19 cellular contexts compared by ENCODE assay signal in the genomic region with DNA sequence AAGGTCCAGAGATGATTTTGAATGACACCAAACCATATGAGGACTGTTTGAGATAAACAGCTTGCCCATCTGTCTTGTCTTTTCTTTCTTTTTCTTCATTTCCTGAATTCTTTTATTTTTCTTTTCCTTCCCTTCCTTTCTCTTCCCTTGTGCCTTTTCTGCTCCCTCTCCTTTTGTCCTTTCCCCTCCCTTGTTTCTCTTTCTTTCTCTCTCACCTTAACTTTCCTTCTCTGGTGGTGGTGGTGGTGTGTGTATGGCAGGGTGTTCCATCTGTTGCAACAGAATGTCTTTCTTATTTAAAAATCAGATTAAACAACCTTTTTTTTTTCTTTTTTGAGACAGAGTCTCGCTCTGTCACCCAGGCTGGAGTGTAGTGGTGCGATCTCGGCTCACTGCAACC. TPM values are rescaled to one million over a fixed set of nuclear protein-coding genes. Genes with fewer than 3 reads are reported as not detected.
DNase-seq lines count a peak whose midpoint lies in the region; ATAC-seq, FAIRE-seq and TF ChIP-seq lines count a peak whose summit lies in the region.
"Had no signal": no experiment of that assay in that cellular context is flagged by ENCODE, and none has a peak within 500 bp of the region (broad histone marks: within the 10 kb centered on the region; RNA-seq: fewer than 3 reads in every experiment).

No MANE protein-coding gene starts in this region.

- H3K36me3 ChIP-seq in HepG2 (replicated peaks in 1 of 2; ENCODE audit: control insufficient read depth in 1 of 2, insufficient read depth in 2 of 2, low read length in 2 of 2): no peaks in the 10 kb centered on the region
- H3K36me3 ChIP-seq in right lobe of liver: no peaks in the 10 kb centered on the region
- no peaks in the 10 kb centered on the region for H3K36me3 ChIP-seq in OCI-LY1 (ENCODE audit: insufficient read depth, low read length)
- no peaks in the 10 kb centered on the region for H3K36me3 ChIP-seq in ascending aorta
- H3K36me3 ChIP-seq: SJCRH30 had no signal

- H3K9me3 ChIP-seq in HepG2 (ENCODE audit: low read length): no peaks in the 10 kb centered on the region
- no peaks in the 10 kb centered on the region for H3K9me3 ChIP-seq in right lobe of liver
- no peaks in the 10 kb centered on the region for H3K9me3 ChIP-seq in OCI-LY1 (ENCODE audit: low read length)
- no peaks in the 10 kb centered on the region for H3K9me3 ChIP-seq in ascending aorta
- H3K9me3 ChIP-seq: SJCRH30 had no signal

- FAIRE-seq in HepG2 (lab: Jason Lieb, UNC) (no peak), RCC 7860 (lab: Jason Lieb, UNC) (no peak)
- FAIRE-seq: H54 had no signal

- CTCF ChIA-PET in HepG2 (lab: Yijun Ruan, JAX; ENCODE audit: low intra/inter-chr PET ratio, low total read pairs): no interaction called here

- TF ChIP-seq POLR2A in HepG2 (IDR thresholded peaks at IDR 0.05; ENCODE audit: insufficient read depth in 1 of 2, low read depth in 2 of 2, low read length in 2 of 2): no peak
- TF ChIP-seq POLR2A in right lobe of liver (IDR thresholded peaks at IDR 0.05): no peak

- peak overlapping the region in 4 of 5 donors; percentile 5 to 63 (median 27) for H3K4me3 Mint-ChIP-seq in immature natural killer cell

- H3K4me1 Mint-ChIP-seq in immature natural killer cell: peaks cover 29 to 41% of the 10 kb centered on the region in 2 donors

- H3K27me3 ChIP-seq in HepG2 (ENCODE audit: control insufficient read depth in 1 of 2, insufficient read depth in 2 of 2, low read length in 2 of 2) (no peaks in the 10 kb centered on the region; a peak in 1 of 5 replicates), right lobe of liver (no peaks in the 10 kb centered on the region), OCI-LY1 (ENCODE audit: insufficient read depth, low read length) (no peaks in the 10 kb centered on the region), ascending aorta (no peaks in the 10 kb centered on the region)
- H3K27me3 ChIP-seq: SJCRH30 had no signal

- POLR2A ChIA-PET in HepG2 (lab: Yijun Ruan, JAX): no interaction called here

- H3K27ac ChIP-seq in HepG2 (ENCODE audit: extremely low read length, insufficient read depth, low read length): no peak overlapping the region
- no peak overlapping the region for H3K27ac ChIP-seq in right lobe of liver
- H3K27ac ChIP-seq in OCI-LY1 (ENCODE audit: low read depth, low read length, poor library complexity, severe bottlenecking): no peak overlapping the region
- no peak overlapping the region for H3K27ac ChIP-seq in ascending aorta
- H3K27ac ChIP-seq: SJCRH30 had no signal

- intact Hi-C loops in HepG2 (cut with micrococcal nuclease; ENCODE audit: unreplicated experiment): no loop called here
- intact Hi-C loops in right lobe of liver (cut with DNase I): no loop called here
- intact Hi-C loops in ascending aorta (cut with DNase I): no loop called here

- H4K20me1 ChIP-seq in HepG2 (ENCODE audit: insufficient read depth, low read length) (no peaks in the 10 kb centered on the region; the same call in 1 of the 2 replicates), OCI-LY1 (ENCODE audit: insufficient read depth, low read length) (no peaks in the 10 kb centered on the region)

- H3K36me3 Mint-ChIP-seq in immature natural killer cell: no peaks in the 10 kb centered on the region

- no peak for TF ChIP-seq RAD21 in HepG2 (CRISPR knock-in tag; IDR thresholded peaks at IDR 0.05)

- TF ChIP-seq CTCF in HepG2 (CRISPR knock-in tag; IDR thresholded peaks at IDR 0.05): no peak
- no peak for TF ChIP-seq CTCF in right lobe of liver (IDR thresholded peaks at IDR 0.05)
- TF ChIP-seq CTCF in OCI-LY1 (IDR thresholded peaks at IDR 0.05; ENCODE audit: low read length): no peak
- TF ChIP-seq CTCF in ascending aorta (IDR thresholded peaks at IDR 0.05): no peak

- H3K4me1 ChIP-seq in HepG2 (ENCODE audit: insufficient read depth, low read length): peaks cover 35% of the 10 kb centered on the region
- H3K4me1 ChIP-seq in right lobe of liver: peaks cover 0 to 4% (median 1%) of the 10 kb centered on the region in 4 donors
- H3K4me1 ChIP-seq in OCI-LY1 (ENCODE audit: insufficient read depth, low read length, severe bottlenecking): peaks cover 28% of the 10 kb centered on the region
- peaks cover 2 to 3% of the 10 kb centered on the region in 2 donors for H3K4me1 ChIP-seq in ascending aorta

- in situ Hi-C loops in HepG2 (cut with HindIII; ENCODE audit: extremely low pct_ligation_motif_present, low pct_unique_long_range_greater_than_20kb): no loop called here

- H3K4me3 ChIP-seq in HepG2 (replicated peaks in 1 of 3; ENCODE audit: insufficient read depth in 1 of 3, low read depth in 2 of 3, low read length in 3 of 3) (no peak overlapping the region), right lobe of liver (no peak overlapping the region), OCI-LY1 (ENCODE audit: low read depth, low read length, poor library complexity, severe bottlenecking) (no peak overlapping the region), ascending aorta (no peak overlapping the region)
- H3K4me3 ChIP-seq: SJCRH30 had no signal

- DNase-seq in HepG2 (ENCODE audit: low spot score): no peak
- no peak for DNase-seq in right lobe of liver
- DNase-seq in immature natural killer cell: no peak
- DNase-seq in hepatic stellate cell (ENCODE audit: low spot score): no peak
- no peak for DNase-seq in ascending aorta (ENCODE audit: low spot score in 2 of 2)
- no peak for DNase-seq in RCC 7860 (ENCODE audit: low spot score)
- DNase-seq: DMS 273 treated with DMSO at 0.1 percent for 48 hours, Kasumi-1, NCI-H1417, NCI-H2029, NCI-H2171 treated with DMSO at 0.1 percent for 48 hours, SJCRH30 had no signal

- peaks cover 11% of the 10 kb centered on the region for H3K79me2 ChIP-seq in HepG2 (ENCODE audit: insufficient read depth, low read length)
- H3K79me2 ChIP-seq in OCI-LY1 (ENCODE audit: insufficient read depth, low read length): peaks cover 6% of the 10 kb centered on the region

- WGBS in HepG2 (ENCODE audit: low lambda C conversion rate): 56% methylated on average over 3 of the region's 3 CpGs
- whole genome bisulfite sequencing in right lobe of liver (ENCODE audit: insufficient coverage, low coverage, low lambda C conversion rate, missing lambda C conversion rate): 83% methylated on average over 3 of the region's 3 CpGs

- TF ChIP-seq EP300 in HepG2 (IDR thresholded peaks at IDR 0.05; ENCODE audit: low read depth in 2 of 2, low read length in 2 of 2): no peak
- TF ChIP-seq EP300 in HepG2 (CRISPR knock-in tag; IDR thresholded peaks at IDR 0.05; ENCODE audit: borderline replicate concordance): no peak

- no peak for ATAC-seq in HepG2
- ATAC-seq in right lobe of liver: no peak

- H3K9me2 ChIP-seq in OCI-LY1 (ENCODE audit: low read depth, low read length): no peaks in the 10 kb centered on the region

- H3F3A ChIP-seq in OCI-LY1 (ENCODE audit: insufficient read depth, low read length): no peaks in the 10 kb centered on the region; the same call in 1 of the 2 replicates

- H3K9me3 Mint-ChIP-seq in immature natural killer cell: no peaks in the 10 kb centered on the region

- peak overlapping the region; percentile 31 to 74 (median 70) for H3K27ac Mint-ChIP-seq in immature natural killer cell

- peaks cover 7 to 21% (median 10%) of the 10 kb centered on the region in 3 donors for H3K27me3 Mint-ChIP-seq in immature natural killer cell (ENCODE audit: low read depth in 3 of 3)

- H3K4me2 ChIP-seq in HepG2 (ENCODE audit: low read depth, low read length) (peak overlapping the region; percentile 49; the same call in 1 of the 2 replicates), OCI-LY1 (ENCODE audit: low read length) (0 out of 2 replicates have a peak overlapping the region, but pooled peaks have one; percentile 11)

- BruUV-seq in HepG2 (replicated peaks; lab: Mats Ljungman, UMichigan): no TSS peak

- H3K9ac ChIP-seq in HepG2 (ENCODE audit: insufficient read depth, low read depth, low read length) (no peak overlapping the region), OCI-LY1 (ENCODE audit: low read length) (no peak overlapping the region; the same call in 1 of the 2 replicates)

- peak overlapping the region; percentile 63 for H2AFZ ChIP-seq in HepG2 (ENCODE audit: low read length)
- H2AFZ ChIP-seq in OCI-LY1 (ENCODE audit: low read length): peak overlapping the region; percentile 99; the same call in 1 of the 2 replicates

RNA-seq across cellular contexts. Expression of a gene that starts 3.8 kb away (rescaled TPM):
- total RNA-seq in HepG2 (2016; rRNA removed; fragmentation: Illumina TruSeq; extraction: Trizol) (21.6 and 35.2 TPM in 2 replicates), right lobe of liver (1 to 10 TPM; 3.5 to 7.5 (median 4.8) TPM), ascending aorta (7.8 TPM)
- total RNA-seq in HepG2 (2016; cell fraction: cytosol; rRNA removed; fragmentation: Illumina TruSeq; extraction: Trizol; ENCODE audit: low read depth): 3.4 and 4.1 TPM in 2 replicates
- 20.0 and 33.9 TPM in 2 replicates for total RNA-seq in HepG2 (2016; cell fraction: insoluble cytoplasmic fraction; rRNA removed; fragmentation: Illumina TruSeq; extraction: Trizol)
- total RNA-seq in HepG2 (2016; cell fraction: membrane; rRNA removed; fragmentation: Illumina TruSeq; extraction: Trizol): 8.2 and 9.2 TPM in 2 replicates
- total RNA-seq in HepG2 (2016; cell fraction: nucleus; rRNA removed; fragmentation: Illumina TruSeq; extraction: Trizol): 9.3 and 10.7 TPM in 2 replicates
- polyA plus RNA-seq in HepG2 (2011; rRNA removed) (4.8 and 6.1 TPM in 2 replicates), immature natural killer cell (10 to 100 TPM; 10.0 to 14.0 (median 13.6) TPM)
- 4.8 and 5.4 TPM in 2 replicates for polyA plus RNA-seq in HepG2 (2011; cell fraction: cytosol; rRNA removed)
- polyA plus RNA-seq in HepG2 (2011; cell fraction: nucleus; rRNA removed): 1.8 and 2.9 TPM in 2 replicates
- 11.2 and 11.9 TPM in 2 replicates for polyA plus RNA-seq in HepG2 (2012)
- polyA plus RNA-seq in HepG2 (2016; cell fraction: cytosol; fragmentation: Illumina TruSeq; extraction: Trizol; ENCODE audit: low read depth): 1.2 and 1.4 TPM in 2 replicates
- polyA plus RNA-seq in HepG2 (2016; cell fraction: insoluble cytoplasmic fraction; fragmentation: Illumina TruSeq; extraction: Trizol; ENCODE audit: low read depth): 24.9 and 34.1 TPM in 2 replicates
- 3.8 and 3.9 TPM in 2 replicates for polyA plus RNA-seq in HepG2 (2016; cell fraction: membrane; fragmentation: Illumina TruSeq; extraction: Trizol; ENCODE audit: low read depth)
- polyA plus RNA-seq in HepG2 (2016; cell fraction: nucleus; fragmentation: Illumina TruSeq; extraction: Trizol; ENCODE audit: insufficient read depth, low read depth): 10.9 and 12.3 TPM in 2 replicates
- polyA minus RNA-seq in HepG2 (2011; rRNA and poly(A)+ RNA removed; ENCODE audit: low replicate concordance): 7.3 and 25.2 TPM in 2 replicates
- 11.0 and 12.0 TPM in 2 replicates for polyA minus RNA-seq in HepG2 (2011; cell fraction: cytosol; rRNA and poly(A)+ RNA removed)
- 3.3 and 6.3 TPM in 2 replicates for polyA minus RNA-seq in HepG2 (2011; cell fraction: nucleus; rRNA and poly(A)+ RNA removed)

RNA-seq across cellular contexts. Expression of a gene that starts 32.3 kb away (rescaled TPM):
- not detected in 2 replicates for total RNA-seq in HepG2 (2016; rRNA removed; fragmentation: Illumina TruSeq; extraction: Trizol)
- not detected in 2 replicates for total RNA-seq in HepG2 (2016; cell fraction: cytosol; rRNA removed; fragmentation: Illumina TruSeq; extraction: Trizol; ENCODE audit: low read depth)
- not detected in 2 replicates for total RNA-seq in HepG2 (2016; cell fraction: insoluble cytoplasmic fraction; rRNA removed; fragmentation: Illumina TruSeq; extraction: Trizol)
- total RNA-seq in HepG2 (2016; cell fraction: membrane; rRNA removed; fragmentation: Illumina TruSeq; extraction: Trizol): not detected in 2 replicates
- total RNA-seq in HepG2 (2016; cell fraction: nucleus; rRNA removed; fragmentation: Illumina TruSeq; extraction: Trizol): not detected in 2 replicates
- not detected in 2 replicates for polyA plus RNA-seq in HepG2 (2011; rRNA removed)
- not detected in 2 replicates for polyA plus RNA-seq in HepG2 (2011; cell fraction: cytosol; rRNA removed)
- polyA plus RNA-seq in HepG2 (2011; cell fraction: nucleus; rRNA removed): not detected in 2 replicates
- polyA plus RNA-seq in HepG2 (2012): not detected in 2 replicates
- polyA plus RNA-seq in HepG2 (2016; cell fraction: cytosol; fragmentation: Illumina TruSeq; extraction: Trizol; ENCODE audit: low read depth): not detected in 2 replicates
- not detected in 2 replicates for polyA plus RNA-seq in HepG2 (2016; cell fraction: insoluble cytoplasmic fraction; fragmentation: Illumina TruSeq; extraction: Trizol; ENCODE audit: low read depth)
- not detected in 2 replicates for polyA plus RNA-seq in HepG2 (2016; cell fraction: membrane; fragmentation: Illumina TruSeq; extraction: Trizol; ENCODE audit: low read depth)
- not detected in 2 replicates for polyA plus RNA-seq in HepG2 (2016; cell fraction: nucleus; fragmentation: Illumina TruSeq; extraction: Trizol; ENCODE audit: insufficient read depth, low read depth)
- not detected in 2 replicates for polyA minus RNA-seq in HepG2 (2011; rRNA and poly(A)+ RNA removed; ENCODE audit: low replicate concordance)
- polyA minus RNA-seq in HepG2 (2011; cell fraction: cytosol; rRNA and poly(A)+ RNA removed): not detected in 2 replicates
- not detected in 2 replicates for polyA minus RNA-seq in HepG2 (2011; cell fraction: nucleus; rRNA and poly(A)+ RNA removed)
- total RNA-seq in right lobe of liver: not detected
- not detected for polyA plus RNA-seq in immature natural killer cell
- not detected for total RNA-seq in ascending aorta
- total RNA-seq: Daoy, NCI-H460, RPMI7951, SJCRH30 had no signal
- polyA plus RNA-seq: AG04450, BJ had no signal

RNA-seq across cellular contexts. Expression of a gene that starts 43.5 kb away (rescaled TPM):
- total RNA-seq in HepG2 (2016; rRNA removed; fragmentation: Illumina TruSeq; extraction: Trizol) (not detected in 2 replicates), right lobe of liver (not detected), ascending aorta (not detected)
- total RNA-seq in HepG2 (2016; cell fraction: cytosol; rRNA removed; fragmentation: Illumina TruSeq; extraction: Trizol; ENCODE audit: low read depth): not detected in 2 replicates
- not detected in 2 replicates for total RNA-seq in HepG2 (2016; cell fraction: insoluble cytoplasmic fraction; rRNA removed; fragmentation: Illumina TruSeq; extraction: Trizol)
- total RNA-seq in HepG2 (2016; cell fraction: membrane; rRNA removed; fragmentation: Illumina TruSeq; extraction: Trizol): not detected in 2 replicates
- not detected in 2 replicates for total RNA-seq in HepG2 (2016; cell fraction: nucleus; rRNA removed; fragmentation: Illumina TruSeq; extraction: Trizol)
- polyA plus RNA-seq in HepG2 (2011; rRNA removed) (not detected in 2 replicates), immature natural killer cell (not detected)
- not detected in 2 replicates for polyA plus RNA-seq in HepG2 (2011; cell fraction: cytosol; rRNA removed)
- polyA plus RNA-seq in HepG2 (2011; cell fraction: nucleus; rRNA removed): not detected in 2 replicates
- not detected in 2 replicates for polyA plus RNA-seq in HepG2 (2012)
- not detected in 2 replicates for polyA plus RNA-seq in HepG2 (2016; cell fraction: cytosol; fragmentation: Illumina TruSeq; extraction: Trizol; ENCODE audit: low read depth)
- polyA plus RNA-seq in HepG2 (2016; cell fraction: insoluble cytoplasmic fraction; fragmentation: Illumina TruSeq; extraction: Trizol; ENCODE audit: low read depth): not detected in 2 replicates
- not detected in 2 replicates for polyA plus RNA-seq in HepG2 (2016; cell fraction: membrane; fragmentation: Illumina TruSeq; extraction: Trizol; ENCODE audit: low read depth)
- polyA plus RNA-seq in HepG2 (2016; cell fraction: nucleus; fragmentation: Illumina TruSeq; extraction: Trizol; ENCODE audit: insufficient read depth, low read depth): not detected in 2 replicates
- not detected in 2 replicates for polyA minus RNA-seq in HepG2 (2011; rRNA and poly(A)+ RNA removed; ENCODE audit: low replicate concordance)
- not detected in 2 replicates for polyA minus RNA-seq in HepG2 (2011; cell fraction: cytosol; rRNA and poly(A)+ RNA removed)
- polyA minus RNA-seq in HepG2 (2011; cell fraction: nucleus; rRNA and poly(A)+ RNA removed): not detected in 2 replicates
- total RNA-seq: Daoy, NCI-H460, RPMI7951, SJCRH30 had no signal
- polyA plus RNA-seq: AG04450, BJ had no signal
